In the genomic region with DNA sequence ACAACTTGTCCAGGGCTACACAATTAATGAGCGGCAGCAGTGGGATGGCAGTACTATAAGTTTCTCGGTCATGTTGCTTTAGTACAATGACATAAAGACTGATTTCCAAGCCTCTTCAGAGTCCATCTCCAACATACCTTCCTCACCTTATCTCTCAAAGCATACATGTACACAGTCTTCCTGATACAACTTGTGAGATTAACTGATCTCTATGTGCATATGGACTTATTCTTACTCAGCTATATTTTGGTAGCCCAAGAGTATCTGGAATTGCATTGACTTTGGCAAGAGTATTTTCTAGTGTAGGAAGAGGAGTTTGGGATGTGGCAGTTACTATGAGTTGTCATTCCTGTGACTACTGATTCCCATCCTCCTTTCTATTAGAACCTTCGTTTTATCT, we compare ENCODE assay signal across 11 cellular contexts.
"Had no signal": no experiment of that assay in that cellular context is flagged by ENCODE, and none has a peak within 500 bp of the region (broad histone marks: within the 10 kb centered on the region; RNA-seq: fewer than 3 reads in every experiment).

No MANE protein-coding gene starts in this region.

- H3K4me2 ChIP-seq: GM23338 had no signal

- H3K4me3 ChIP-seq: GM23248, GM23338, HAP-1 had no signal

- H3K4me1 ChIP-seq: HAP-1 had no signal

- ATAC-seq: GM23338, HCT116 had no signal

- H2AFZ ChIP-seq: GM23248, GM23338 had no signal

- FAIRE-seq: H1, H54 had no signal

- H3K9me3 ChIP-seq: HAP-1 had no signal

- DNase-seq: GM23248, GOT3, H7, H9, HCEC 1CT, HFFc6 had no signal

- H3K27ac ChIP-seq: GM23248 had no signal

- H3K9ac ChIP-seq: GM23248 had no signal

- H3K36me3 ChIP-seq: HAP-1 had no signal
